ENCODE assay signal across 1 cellular context in genomic region chr2:24915796-24916195, GRCh38.
TF ChIP-seq lines count a peak whose summit lies in the region.

No MANE protein-coding gene starts in this region.

TF ChIP-seq in GM12878, 131 proteins besides CTCF, POLR2A, EP300 and RAD21:
- TF ChIP-seq IKZF2 (IDR thresholded peaks at IDR 0.05), result no peak
- no peak for TF ChIP-seq STAT1 (conservative IDR thresholded peaks at IDR 0.05)
- no peak for TF ChIP-seq CEBPB (IDR thresholded peaks at IDR 0.05; ENCODE audit: borderline replicate concordance in 1 of 2, low read depth in 2 of 2, low read length in 2 of 2)
- TF ChIP-seq IRF3 (IDR thresholded peaks at IDR 0.05), result no peak
- no peak for TF ChIP-seq JUNB (IDR thresholded peaks at IDR 0.05)
- no peak for TF ChIP-seq TARDBP (IDR thresholded peaks at IDR 0.05; ENCODE audit: borderline replicate concordance)
- no peak for TF ChIP-seq SMAD5 (IDR thresholded peaks at IDR 0.05; ENCODE audit: low read depth)
- TF ChIP-seq IRF4 (IDR thresholded peaks at IDR 0.05; ENCODE audit: low read depth, low read length), result no peak
- no peak for TF ChIP-seq YBX1 (IDR thresholded peaks at IDR 0.05)
- TF ChIP-seq ZNF217 (IDR thresholded peaks at IDR 0.05), result no peak
- TF ChIP-seq CBFB (IDR thresholded peaks at IDR 0.05; ENCODE audit: low read depth), result no peak
- no peak for TF ChIP-seq HCFC1 (IDR thresholded peaks at IDR 0.05; ENCODE audit: low read length)
